11 cellular contexts compared by ENCODE assay signal in genomic region chr6:21731411-21732031, GRCh38.
DNase-seq lines count a peak whose midpoint lies in the region; FAIRE-seq and TF ChIP-seq lines count a peak whose summit lies in the region.
"Had no signal": no experiment of that assay in that cellular context is flagged by ENCODE, and none has a peak within 500 bp of the region (broad histone marks: within the 10 kb centered on the region; RNA-seq: fewer than 3 reads in every experiment).

No MANE protein-coding gene starts in this region.

- FAIRE-seq in endothelial cell of umbilical vein (lab: Jason Lieb, UNC) = no peak

- H3K79me2 ChIP-seq in endothelial cell of umbilical vein (ENCODE audit: control insufficient read depth, insufficient read depth, low read length) = peaks cover 23% of the 10 kb centered on the region

- H4K20me1 ChIP-seq in endothelial cell of umbilical vein (replicated peaks; ENCODE audit: control insufficient read depth, extremely low read depth, insufficient read depth, low read length) = peaks cover 2% of the 10 kb centered on the region

- H3K36me3 Mint-ChIP-seq in mesothelial cell of epicardium = peaks cover 18% of the 10 kb centered on the region
- H3K36me3 Mint-ChIP-seq: stimulated activated memory B cell treated with anti-CD40 and anti-IgM and Interleukin-4, amounts not matched to agents 10 μg/mL and 1 μg/mL and 100 μg/mL, for 72 hours had no signal

- H3K4me1 ChIP-seq in endothelial cell of umbilical vein (ENCODE audit: control insufficient read depth, extremely low read depth, insufficient read depth, low read length) (peaks cover 26% of the 10 kb centered on the region), suprapubic skin (no peaks in the 10 kb centered on the region)

- peak; percentile 71 for DNase-seq in Daoy (ENCODE audit: low read depth)
- DNase-seq in NCI-H226 = peak; percentile 56
- DNase-seq in endothelial cell of umbilical vein (ENCODE audit: low read depth, low spot score) = peak; percentile 22
- DNase-seq in mesothelial cell of epicardium (ENCODE audit: low spot score in 2 of 2, unreplicated experiment in 2 of 2) = no peak
- DNase-seq in Kasumi-1 (lab: John Stamatoyannopoulos, UW) = no peak
- DNase-seq in MG63 = no peak
- no peak for DNase-seq in suprapubic skin (ENCODE audit: low spot score in 2 of 2)
- no peak for DNase-seq in effector CD8-positive, alpha-beta T cell (lab: John Stamatoyannopoulos, UW)
- DNase-seq: activated CD4-positive, CD25-positive, alpha-beta regulatory T cell; NCI-H2171 treated with DMSO at 0.1 percent for 48 hours had no signal

- no peak overlapping the region for H3K4me3 ChIP-seq in endothelial cell of umbilical vein (replicated peaks in 1 of 3; ENCODE audit: insufficient read depth in 1 of 3, low read depth in 1 of 3, low read length in 3 of 3)
- no peak overlapping the region for H3K4me3 ChIP-seq in MG63
- H3K4me3 ChIP-seq in suprapubic skin = no peak overlapping the region

- no peak overlapping the region for H3K9ac ChIP-seq in endothelial cell of umbilical vein (replicated peaks; ENCODE audit: extremely low read depth, insufficient read depth, low read length)

- no peaks in the 10 kb centered on the region for H3K9me3 Mint-ChIP-seq in mesothelial cell of epicardium

- H3K27ac Mint-ChIP-seq in mesothelial cell of epicardium = peak overlapping the region; percentile 92
- H3K27ac Mint-ChIP-seq: stimulated activated memory B cell treated with anti-CD40 and anti-IgM and Interleukin-4, amounts not matched to agents 10 μg/mL and 1 μg/mL and 100 μg/mL, for 72 hours had no signal

- TF ChIP-seq CTCF in endothelial cell of umbilical vein (IDR thresholded peaks at IDR 0.05; ENCODE audit: extremely low read depth in 1 of 2, insufficient read depth in 1 of 2, low read depth in 1 of 2, low read length in 2 of 2) = no peak
- TF ChIP-seq CTCF in mesothelial cell of epicardium (IDR thresholded peaks at IDR 0.05; ENCODE audit: unreplicated experiment) = no peak
- no peak for TF ChIP-seq CTCF in suprapubic skin (IDR thresholded peaks at IDR 0.05)

- dilution Hi-C loops in endothelial cell of umbilical vein (cut with MboI; ENCODE audit: extremely low pct_ligation_motif_present, low sequenced_read_pairs) = no loop called here

- H3K4me1 Mint-ChIP-seq in mesothelial cell of epicardium = peaks cover 61% of the 10 kb centered on the region
- H3K4me1 Mint-ChIP-seq: stimulated activated memory B cell treated with anti-CD40 and anti-IgM and Interleukin-4, amounts not matched to agents 10 μg/mL and 1 μg/mL and 100 μg/mL, for 72 hours had no signal

- CTCF ChIA-PET in endothelial cell of umbilical vein (lab: Charles Lee) = interaction anchor here (1.4 to 3.3 kb wide), 2 partner anchors 10 to 34 kb away, joined by 4 to 22 read pairs; no protein-coding TSS in a partner anchor

- no TSS peak for BruUV-seq in endothelial cell of umbilical vein (replicated peaks; lab: Mats Ljungman, UMichigan)

- H3K4me2 ChIP-seq in endothelial cell of umbilical vein (ENCODE audit: insufficient read depth, low read length) = no peak overlapping the region

- H3K36me3 ChIP-seq in endothelial cell of umbilical vein (ENCODE audit: control insufficient read depth in 2 of 2, extremely low read depth in 1 of 2, insufficient read depth in 2 of 2, low read length in 2 of 2) = no peaks in the 10 kb centered on the region
- no peaks in the 10 kb centered on the region for H3K36me3 ChIP-seq in MG63
- no peaks in the 10 kb centered on the region for H3K36me3 ChIP-seq in suprapubic skin

- intact Hi-C loops in endothelial cell of umbilical vein (cut with micrococcal nuclease) = no loop called here

- H3K9me1 ChIP-seq in endothelial cell of umbilical vein (replicated peaks; ENCODE audit: control insufficient read depth, extremely low read depth, insufficient read depth, low read length) = no peaks in the 10 kb centered on the region

- no peak overlapping the region for H3K4me3 Mint-ChIP-seq in mesothelial cell of epicardium
- H3K4me3 Mint-ChIP-seq: stimulated activated memory B cell treated with anti-CD40 and anti-IgM and Interleukin-4, amounts not matched to agents 10 μg/mL and 1 μg/mL and 100 μg/mL, for 72 hours had no signal

- 56% methylated on average over 5 of the region's 5 CpGs for WGBS in suprapubic skin

- no peaks in the 10 kb centered on the region for H3K27me3 Mint-ChIP-seq in mesothelial cell of epicardium (ENCODE audit: low read depth)
- H3K27me3 Mint-ChIP-seq: stimulated activated memory B cell treated with anti-CD40 and anti-IgM and Interleukin-4, amounts not matched to agents 10 μg/mL and 1 μg/mL and 100 μg/mL, for 72 hours had no signal

- no peaks in the 10 kb centered on the region for H3K27me3 ChIP-seq in endothelial cell of umbilical vein (ENCODE audit: control insufficient read depth in 2 of 2, insufficient read depth in 2 of 2, low read length in 2 of 2)
- H3K27me3 ChIP-seq in MG63 = no peaks in the 10 kb centered on the region
- H3K27me3 ChIP-seq in suprapubic skin = no peaks in the 10 kb centered on the region

- H3K9me3 ChIP-seq in endothelial cell of umbilical vein (replicated peaks; ENCODE audit: control insufficient read depth, insufficient read depth, low read length) (no peaks in the 10 kb centered on the region), MG63 (no peaks in the 10 kb centered on the region), suprapubic skin (no peaks in the 10 kb centered on the region)

- H3K27ac ChIP-seq in endothelial cell of umbilical vein (ENCODE audit: insufficient read depth, low read depth, low read length) (no peak overlapping the region), suprapubic skin (no peak overlapping the region)

- H2AFZ ChIP-seq in endothelial cell of umbilical vein (ENCODE audit: low read depth, low read length) = no peak overlapping the region

- POLR2A ChIA-PET in endothelial cell of umbilical vein (lab: Charles Lee) = no interaction called here

- TF ChIP-seq POLR2A in endothelial cell of umbilical vein (IDR thresholded peaks at IDR 0.05; ENCODE audit: low read depth, low read length) = no peak
- no peak for TF ChIP-seq POLR2A in suprapubic skin (IDR thresholded peaks at IDR 0.05)

- no peak for TF ChIP-seq EP300 in suprapubic skin (IDR thresholded peaks at IDR 0.05)

TF ChIP-seq in endothelial cell of umbilical vein, 7 proteins besides CTCF, POLR2A, EP300 and RAD21:
- TF ChIP-seq JUN (IDR thresholded peaks at IDR 0.05; ENCODE audit: borderline replicate concordance, insufficient read depth, insufficient read length, low read depth) = no peak
- TF ChIP-seq FOS (IDR thresholded peaks at IDR 0.05; ENCODE audit: borderline replicate concordance, insufficient read depth, low read length) = no peak
- TF ChIP-seq POLR2AphosphoS5 (IDR thresholded peaks at IDR 0.05; ENCODE audit: insufficient read depth, low read depth, low read length) = no peak
- TF ChIP-seq EZH2 (IDR thresholded peaks at IDR 0.05; ENCODE audit: borderline replicate concordance, low read depth, low read length, severe bottlenecking) = no peak
- TF ChIP-seq GATA2 (IDR thresholded peaks at IDR 0.05; ENCODE audit: insufficient read depth, insufficient read length, low read depth, low read length) = no peak
- TF ChIP-seq MAX (IDR thresholded peaks at IDR 0.05; ENCODE audit: insufficient read depth, insufficient read length) = no peak
- TF ChIP-seq MYC (IDR thresholded peaks at IDR 0.05; ENCODE audit: low read depth, low read length) = no peak
TF ChIP-seq in endothelial cell of umbilical vein: peak in this region for 0.

Comparison
In these comparisons a context has a peak if more than half of its experiments do, and no peak if none do; other contexts are left out.
1. DNase-seq: peak in Daoy (single experiment), NCI-H226 (single experiment) and endothelial cell of umbilical vein (single experiment); none in mesothelial cell of epicardium (0 of 2), Kasumi-1 (0 of 2), MG63 (single experiment), suprapubic skin (0 of 2) and effector CD8-positive, alpha-beta T cell (single experiment).